Comparison of ENCODE assay signal across 1 cellular context in genomic region chr10:71468363-71469094, GRCh38.
TF ChIP-seq lines count a peak whose summit lies in the region.

No MANE protein-coding gene starts in this region.

TF ChIP-seq in GM23338, 12 proteins besides CTCF, POLR2A, EP300 and RAD21 (continued from another document):
- TF ChIP-seq REST (IDR thresholded peaks at IDR 0.05; ENCODE audit: unreplicated experiment) (no peak), NANOG (IDR thresholded peaks at IDR 0.05; ENCODE audit: borderline replicate concordance) (no peak)
